ENCODE assay signal across 1 cellular context in the genomic region with DNA sequence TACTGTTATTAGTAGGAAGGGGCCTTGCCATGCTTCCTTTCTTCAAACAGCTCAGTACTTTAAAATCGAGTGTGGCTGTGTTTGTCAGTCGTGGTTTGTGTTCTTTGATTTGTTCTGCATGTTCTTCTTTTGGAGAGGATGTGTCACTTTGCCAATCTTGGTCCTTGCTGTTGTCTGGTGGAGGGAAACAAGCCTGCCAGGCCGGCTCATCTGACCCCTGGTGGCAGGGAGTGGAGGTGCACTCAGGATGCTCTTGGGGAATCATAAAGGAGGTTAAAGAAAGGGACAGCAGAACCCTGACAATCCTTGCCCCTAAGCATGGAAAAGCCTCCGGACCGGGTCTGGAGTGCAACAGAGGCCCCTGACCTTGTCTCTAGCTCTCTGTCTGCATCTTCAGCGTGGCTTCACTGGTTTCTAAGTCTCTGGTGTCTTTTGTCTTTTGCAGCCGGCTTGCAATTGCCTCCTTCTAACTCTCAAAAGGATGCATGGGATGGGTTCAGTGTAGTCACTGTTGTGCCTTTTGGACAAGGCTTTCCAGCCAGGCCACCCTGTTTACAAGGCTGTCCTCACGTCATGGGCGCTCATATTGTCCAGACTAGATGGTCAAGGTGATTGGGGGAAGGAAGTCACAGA.
TF ChIP-seq lines count a peak whose summit lies in the region.

No MANE protein-coding gene starts in this region.

TF ChIP-seq in HepG2, 621 proteins besides CTCF, POLR2A, EP300 and RAD21 (continued from another document and continues in another):
- TF ChIP-seq, protein P1, sequence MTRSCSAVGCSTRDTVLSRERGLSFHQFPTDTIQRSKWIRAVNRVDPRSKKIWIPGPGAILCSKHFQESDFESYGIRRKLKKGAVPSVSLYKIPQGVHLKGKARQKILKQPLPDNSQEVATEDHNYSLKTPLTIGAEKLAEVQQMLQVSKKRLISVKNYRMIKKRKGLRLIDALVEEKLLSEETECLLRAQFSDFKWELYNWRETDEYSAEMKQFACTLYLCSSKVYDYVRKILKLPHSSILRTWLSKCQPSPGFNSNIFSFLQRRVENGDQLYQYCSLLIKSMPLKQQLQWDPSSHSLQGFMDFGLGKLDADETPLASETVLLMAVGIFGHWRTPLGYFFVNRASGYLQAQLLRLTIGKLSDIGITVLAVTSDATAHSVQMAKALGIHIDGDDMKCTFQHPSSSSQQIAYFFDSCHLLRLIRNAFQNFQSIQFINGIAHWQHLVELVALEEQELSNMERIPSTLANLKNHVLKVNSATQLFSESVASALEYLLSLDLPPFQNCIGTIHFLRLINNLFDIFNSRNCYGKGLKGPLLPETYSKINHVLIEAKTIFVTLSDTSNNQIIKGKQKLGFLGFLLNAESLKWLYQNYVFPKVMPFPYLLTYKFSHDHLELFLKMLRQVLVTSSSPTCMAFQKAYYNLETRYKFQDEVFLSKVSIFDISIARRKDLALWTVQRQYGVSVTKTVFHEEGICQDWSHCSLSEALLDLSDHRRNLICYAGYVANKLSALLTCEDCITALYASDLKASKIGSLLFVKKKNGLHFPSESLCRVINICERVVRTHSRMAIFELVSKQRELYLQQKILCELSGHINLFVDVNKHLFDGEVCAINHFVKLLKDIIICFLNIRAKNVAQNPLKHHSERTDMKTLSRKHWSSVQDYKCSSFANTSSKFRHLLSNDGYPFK (CRISPR knock-in tag; IDR thresholded peaks at IDR 0.05; ENCODE audit: borderline replicate concordance) = no peak
- TF ChIP-seq, protein P2, sequence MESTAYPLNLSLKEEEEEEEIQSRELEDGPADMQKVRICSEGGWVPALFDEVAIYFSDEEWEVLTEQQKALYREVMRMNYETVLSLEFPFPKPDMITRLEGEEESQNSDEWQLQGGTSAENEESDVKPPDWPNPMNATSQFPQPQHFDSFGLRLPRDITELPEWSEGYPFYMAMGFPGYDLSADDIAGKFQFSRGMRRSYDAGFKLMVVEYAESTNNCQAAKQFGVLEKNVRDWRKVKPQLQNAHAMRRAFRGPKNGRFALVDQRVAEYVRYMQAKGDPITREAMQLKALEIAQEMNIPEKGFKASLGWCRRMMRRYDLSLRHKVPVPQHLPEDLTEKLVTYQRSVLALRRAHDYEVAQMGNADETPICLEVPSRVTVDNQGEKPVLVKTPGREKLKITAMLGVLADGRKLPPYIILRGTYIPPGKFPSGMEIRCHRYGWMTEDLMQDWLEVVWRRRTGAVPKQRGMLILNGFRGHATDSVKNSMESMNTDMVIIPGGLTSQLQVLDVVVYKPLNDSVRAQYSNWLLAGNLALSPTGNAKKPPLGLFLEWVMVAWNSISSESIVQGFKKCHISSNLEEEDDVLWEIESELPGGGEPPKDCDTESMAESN (CRISPR knock-in tag; conservative IDR thresholded peaks at IDR 0.05) = no peak
- no peak for TF ChIP-seq YEATS4 (CRISPR knock-in tag; IDR thresholded peaks at IDR 0.05; ENCODE audit: borderline replicate concordance)
- no peak for TF ChIP-seq CHCHD3 (CRISPR knock-in tag; IDR thresholded peaks at IDR 0.05)
- TF ChIP-seq, protein P3, sequence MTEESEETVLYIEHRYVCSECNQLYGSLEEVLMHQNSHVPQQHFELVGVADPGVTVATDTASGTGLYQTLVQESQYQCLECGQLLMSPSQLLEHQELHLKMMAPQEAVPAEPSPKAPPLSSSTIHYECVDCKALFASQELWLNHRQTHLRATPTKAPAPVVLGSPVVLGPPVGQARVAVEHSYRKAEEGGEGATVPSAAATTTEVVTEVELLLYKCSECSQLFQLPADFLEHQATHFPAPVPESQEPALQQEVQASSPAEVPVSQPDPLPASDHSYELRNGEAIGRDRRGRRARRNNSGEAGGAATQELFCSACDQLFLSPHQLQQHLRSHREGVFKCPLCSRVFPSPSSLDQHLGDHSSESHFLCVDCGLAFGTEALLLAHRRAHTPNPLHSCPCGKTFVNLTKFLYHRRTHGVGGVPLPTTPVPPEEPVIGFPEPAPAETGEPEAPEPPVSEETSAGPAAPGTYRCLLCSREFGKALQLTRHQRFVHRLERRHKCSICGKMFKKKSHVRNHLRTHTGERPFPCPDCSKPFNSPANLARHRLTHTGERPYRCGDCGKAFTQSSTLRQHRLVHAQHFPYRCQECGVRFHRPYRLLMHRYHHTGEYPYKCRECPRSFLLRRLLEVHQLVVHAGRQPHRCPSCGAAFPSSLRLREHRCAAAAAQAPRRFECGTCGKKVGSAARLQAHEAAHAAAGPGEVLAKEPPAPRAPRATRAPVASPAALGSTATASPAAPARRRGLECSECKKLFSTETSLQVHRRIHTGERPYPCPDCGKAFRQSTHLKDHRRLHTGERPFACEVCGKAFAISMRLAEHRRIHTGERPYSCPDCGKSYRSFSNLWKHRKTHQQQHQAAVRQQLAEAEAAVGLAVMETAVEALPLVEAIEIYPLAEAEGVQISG (CRISPR knock-in tag; IDR thresholded peaks at IDR 0.05) = peak; percentile 68; the same call in 1 of the 2 replicates
- TF ChIP-seq, protein P4, sequence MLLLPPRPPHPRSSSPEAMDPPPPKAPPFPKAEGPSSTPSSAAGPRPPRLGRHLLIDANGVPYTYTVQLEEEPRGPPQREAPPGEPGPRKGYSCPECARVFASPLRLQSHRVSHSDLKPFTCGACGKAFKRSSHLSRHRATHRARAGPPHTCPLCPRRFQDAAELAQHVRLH (CRISPR knock-in tag; IDR thresholded peaks at IDR 0.05; ENCODE audit: borderline replicate concordance, low read depth) = peak; percentile 56; the same call in 1 of the 2 replicates
- TF ChIP-seq, protein P5, sequence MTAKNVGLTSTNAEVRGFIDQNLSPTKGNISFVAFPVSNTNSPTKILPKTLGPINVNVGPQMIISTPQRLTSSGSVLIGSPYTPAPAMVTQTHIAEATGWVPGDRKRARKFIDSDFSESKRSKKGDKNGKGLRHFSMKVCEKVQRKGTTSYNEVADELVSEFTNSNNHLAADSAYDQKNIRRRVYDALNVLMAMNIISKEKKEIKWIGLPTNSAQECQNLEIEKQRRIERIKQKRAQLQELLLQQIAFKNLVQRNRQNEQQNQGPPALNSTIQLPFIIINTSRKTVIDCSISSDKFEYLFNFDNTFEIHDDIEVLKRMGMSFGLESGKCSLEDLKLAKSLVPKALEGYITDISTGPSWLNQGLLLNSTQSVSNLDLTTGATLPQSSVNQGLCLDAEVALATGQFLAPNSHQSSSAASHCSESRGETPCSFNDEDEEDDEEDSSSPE (CRISPR knock-in tag; IDR thresholded peaks at IDR 0.05) = 0 out of 2 replicates have a peak, but pooled peaks have one; percentile 34
- no peak for TF ChIP-seq MXD4 (CRISPR knock-in tag; IDR thresholded peaks at IDR 0.05)
- TF ChIP-seq, protein P6, sequence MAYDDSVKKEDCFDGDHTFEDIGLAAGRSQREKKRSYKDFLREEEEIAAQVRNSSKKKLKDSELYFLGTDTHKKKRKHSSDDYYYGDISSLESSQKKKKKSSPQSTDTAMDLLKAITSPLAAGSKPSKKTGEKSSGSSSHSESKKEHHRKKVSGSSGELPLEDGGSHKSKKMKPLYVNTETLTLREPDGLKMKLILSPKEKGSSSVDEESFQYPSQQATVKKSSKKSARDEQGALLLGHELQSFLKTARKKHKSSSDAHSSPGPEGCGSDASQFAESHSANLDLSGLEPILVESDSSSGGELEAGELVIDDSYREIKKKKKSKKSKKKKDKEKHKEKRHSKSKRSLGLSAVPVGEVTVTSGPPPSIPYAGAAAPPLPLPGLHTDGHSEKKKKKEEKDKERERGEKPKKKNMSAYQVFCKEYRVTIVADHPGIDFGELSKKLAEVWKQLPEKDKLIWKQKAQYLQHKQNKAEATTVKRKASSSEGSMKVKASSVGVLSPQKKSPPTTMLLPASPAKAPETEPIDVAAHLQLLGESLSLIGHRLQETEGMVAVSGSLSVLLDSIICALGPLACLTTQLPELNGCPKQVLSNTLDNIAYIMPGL (CRISPR knock-in tag; IDR thresholded peaks at IDR 0.05; ENCODE audit: borderline replicate concordance in 1 of 2, low read depth in 1 of 2) = peak in 1 of 2 experiments; percentile 44; a peak in 1 of 4 replicates
- no peak for TF ChIP-seq RARG (CRISPR knock-in tag; IDR thresholded peaks at IDR 0.05; ENCODE audit: low read depth)
- TF ChIP-seq PHF5A (CRISPR knock-in tag; IDR thresholded peaks at IDR 0.05; ENCODE audit: low read depth, unreplicated experiment) = no peak
- TF ChIP-seq, protein P7, sequence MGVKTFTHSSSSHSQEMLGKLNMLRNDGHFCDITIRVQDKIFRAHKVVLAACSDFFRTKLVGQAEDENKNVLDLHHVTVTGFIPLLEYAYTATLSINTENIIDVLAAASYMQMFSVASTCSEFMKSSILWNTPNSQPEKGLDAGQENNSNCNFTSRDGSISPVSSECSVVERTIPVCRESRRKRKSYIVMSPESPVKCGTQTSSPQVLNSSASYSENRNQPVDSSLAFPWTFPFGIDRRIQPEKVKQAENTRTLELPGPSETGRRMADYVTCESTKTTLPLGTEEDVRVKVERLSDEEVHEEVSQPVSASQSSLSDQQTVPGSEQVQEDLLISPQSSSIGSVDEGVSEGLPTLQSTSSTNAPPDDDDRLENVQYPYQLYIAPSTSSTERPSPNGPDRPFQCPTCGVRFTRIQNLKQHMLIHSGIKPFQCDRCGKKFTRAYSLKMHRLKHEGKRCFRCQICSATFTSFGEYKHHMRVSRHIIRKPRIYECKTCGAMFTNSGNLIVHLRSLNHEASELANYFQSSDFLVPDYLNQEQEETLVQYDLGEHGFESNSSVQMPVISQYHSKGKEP (CRISPR knock-in tag; IDR thresholded peaks at IDR 0.05) = no peak
- TF ChIP-seq, protein P8, sequence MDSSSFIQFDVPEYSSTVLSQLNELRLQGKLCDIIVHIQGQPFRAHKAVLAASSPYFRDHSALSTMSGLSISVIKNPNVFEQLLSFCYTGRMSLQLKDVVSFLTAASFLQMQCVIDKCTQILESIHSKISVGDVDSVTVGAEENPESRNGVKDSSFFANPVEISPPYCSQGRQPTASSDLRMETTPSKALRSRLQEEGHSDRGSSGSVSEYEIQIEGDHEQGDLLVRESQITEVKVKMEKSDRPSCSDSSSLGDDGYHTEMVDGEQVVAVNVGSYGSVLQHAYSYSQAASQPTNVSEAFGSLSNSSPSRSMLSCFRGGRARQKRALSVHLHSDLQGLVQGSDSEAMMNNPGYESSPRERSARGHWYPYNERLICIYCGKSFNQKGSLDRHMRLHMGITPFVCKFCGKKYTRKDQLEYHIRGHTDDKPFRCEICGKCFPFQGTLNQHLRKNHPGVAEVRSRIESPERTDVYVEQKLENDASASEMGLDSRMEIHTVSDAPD (CRISPR knock-in tag; IDR thresholded peaks at IDR 0.05) = 0 out of 2 replicates have a peak, but pooled peaks have one; percentile 47
- TF ChIP-seq HNF4G (IDR thresholded peaks at IDR 0.05; ENCODE audit: borderline replicate concordance, low read depth, low read length) = no peak
- TF ChIP-seq HNF4G (CRISPR knock-in tag; IDR thresholded peaks at IDR 0.05; ENCODE audit: borderline replicate concordance, low read depth) = no peak
- no peak for TF ChIP-seq ARNT (IDR thresholded peaks at IDR 0.05)
- TF ChIP-seq, protein P9, sequence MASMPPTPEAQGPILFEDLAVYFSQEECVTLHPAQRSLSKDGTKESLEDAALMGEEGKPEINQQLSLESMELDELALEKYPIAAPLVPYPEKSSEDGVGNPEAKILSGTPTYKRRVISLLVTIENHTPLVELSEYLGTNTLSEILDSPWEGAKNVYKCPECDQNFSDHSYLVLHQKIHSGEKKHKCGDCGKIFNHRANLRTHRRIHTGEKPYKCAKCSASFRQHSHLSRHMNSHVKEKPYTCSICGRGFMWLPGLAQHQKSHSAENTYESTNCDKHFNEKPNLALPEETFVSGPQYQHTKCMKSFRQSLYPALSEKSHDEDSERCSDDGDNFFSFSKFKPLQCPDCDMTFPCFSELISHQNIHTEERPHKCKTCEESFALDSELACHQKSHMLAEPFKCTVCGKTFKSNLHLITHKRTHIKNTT (CRISPR knock-in tag; IDR thresholded peaks at IDR 0.05) = no peak
- no peak for TF ChIP-seq RFX5 (IDR thresholded peaks at IDR 0.05; ENCODE audit: low read depth, low read length)
- peak; percentile 73; the same call in 1 of the 2 replicates for TF ChIP-seq KDM2A (CRISPR knock-in tag; IDR thresholded peaks at IDR 0.05; ENCODE audit: borderline replicate concordance, low read depth)
- TF ChIP-seq PPARG (CRISPR knock-in tag; conservative IDR thresholded peaks at IDR 0.05) = no peak
- TF ChIP-seq ZMYM4 (CRISPR knock-in tag; IDR thresholded peaks at IDR 0.05) = peak; percentile 74
- TF ChIP-seq, protein P10, sequence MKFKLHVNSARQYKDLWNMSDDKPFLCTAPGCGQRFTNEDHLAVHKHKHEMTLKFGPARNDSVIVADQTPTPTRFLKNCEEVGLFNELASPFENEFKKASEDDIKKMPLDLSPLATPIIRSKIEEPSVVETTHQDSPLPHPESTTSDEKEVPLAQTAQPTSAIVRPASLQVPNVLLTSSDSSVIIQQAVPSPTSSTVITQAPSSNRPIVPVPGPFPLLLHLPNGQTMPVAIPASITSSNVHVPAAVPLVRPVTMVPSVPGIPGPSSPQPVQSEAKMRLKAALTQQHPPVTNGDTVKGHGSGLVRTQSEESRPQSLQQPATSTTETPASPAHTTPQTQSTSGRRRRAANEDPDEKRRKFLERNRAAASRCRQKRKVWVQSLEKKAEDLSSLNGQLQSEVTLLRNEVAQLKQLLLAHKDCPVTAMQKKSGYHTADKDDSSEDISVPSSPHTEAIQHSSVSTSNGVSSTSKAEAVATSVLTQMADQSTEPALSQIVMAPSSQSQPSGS (CRISPR knock-in tag; IDR thresholded peaks at IDR 0.05) = 0 out of 2 replicates have a peak, but pooled peaks have one; percentile 40
- no peak for TF ChIP-seq ZNF460 (CRISPR knock-in tag; IDR thresholded peaks at IDR 0.05; ENCODE audit: borderline replicate concordance)
- no peak for TF ChIP-seq ZNF83 (CRISPR knock-in tag; IDR thresholded peaks at IDR 0.05; ENCODE audit: borderline replicate concordance)
- TF ChIP-seq, protein P11, sequence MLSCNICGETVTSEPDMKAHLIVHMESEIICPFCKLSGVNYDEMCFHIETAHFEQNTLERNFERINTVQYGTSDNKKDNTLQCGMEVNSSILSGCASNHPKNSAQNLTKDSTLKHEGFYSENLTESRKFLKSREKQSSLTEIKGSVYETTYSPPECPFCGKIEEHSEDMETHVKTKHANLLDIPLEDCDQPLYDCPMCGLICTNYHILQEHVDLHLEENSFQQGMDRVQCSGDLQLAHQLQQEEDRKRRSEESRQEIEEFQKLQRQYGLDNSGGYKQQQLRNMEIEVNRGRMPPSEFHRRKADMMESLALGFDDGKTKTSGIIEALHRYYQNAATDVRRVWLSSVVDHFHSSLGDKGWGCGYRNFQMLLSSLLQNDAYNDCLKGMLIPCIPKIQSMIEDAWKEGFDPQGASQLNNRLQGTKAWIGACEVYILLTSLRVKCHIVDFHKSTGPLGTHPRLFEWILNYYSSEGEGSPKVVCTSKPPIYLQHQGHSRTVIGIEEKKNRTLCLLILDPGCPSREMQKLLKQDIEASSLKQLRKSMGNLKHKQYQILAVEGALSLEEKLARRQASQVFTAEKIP (CRISPR knock-in tag; IDR thresholded peaks at IDR 0.05; ENCODE audit: borderline replicate concordance) = no peak
- TF ChIP-seq ZBTB8A (CRISPR knock-in tag; IDR thresholded peaks at IDR 0.05; ENCODE audit: borderline replicate concordance, low read depth) = no peak
- TF ChIP-seq CAMTA2 (CRISPR knock-in tag; IDR thresholded peaks at IDR 0.05; ENCODE audit: borderline replicate concordance) = no peak
- TF ChIP-seq ADNP (CRISPR knock-in tag; IDR thresholded peaks at IDR 0.05) = no peak
- TF ChIP-seq, protein P12, sequence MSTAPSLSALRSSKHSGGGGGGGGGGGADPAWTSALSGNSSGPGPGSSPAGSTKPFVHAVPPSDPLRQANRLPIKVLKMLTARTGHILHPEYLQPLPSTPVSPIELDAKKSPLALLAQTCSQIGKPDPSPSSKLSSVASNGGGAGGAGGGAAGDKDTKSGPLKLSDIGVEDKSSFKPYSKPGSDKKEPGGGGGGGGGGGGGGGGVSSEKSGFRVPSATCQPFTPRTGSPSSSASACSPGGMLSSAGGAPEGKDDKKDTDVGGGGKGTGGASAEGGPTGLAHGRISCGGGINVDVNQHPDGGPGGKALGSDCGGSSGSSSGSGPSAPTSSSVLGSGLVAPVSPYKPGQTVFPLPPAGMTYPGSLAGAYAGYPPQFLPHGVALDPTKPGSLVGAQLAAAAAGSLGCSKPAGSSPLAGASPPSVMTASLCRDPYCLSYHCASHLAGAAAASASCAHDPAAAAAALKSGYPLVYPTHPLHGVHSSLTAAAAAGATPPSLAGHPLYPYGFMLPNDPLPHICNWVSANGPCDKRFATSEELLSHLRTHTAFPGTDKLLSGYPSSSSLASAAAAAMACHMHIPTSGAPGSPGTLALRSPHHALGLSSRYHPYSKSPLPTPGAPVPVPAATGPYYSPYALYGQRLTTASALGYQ (CRISPR knock-in tag; IDR thresholded peaks at IDR 0.05) = no peak
- no peak for TF ChIP-seq RXRB (CRISPR knock-in tag; IDR thresholded peaks at IDR 0.05; ENCODE audit: borderline replicate concordance)
